In the genomic region with DNA sequence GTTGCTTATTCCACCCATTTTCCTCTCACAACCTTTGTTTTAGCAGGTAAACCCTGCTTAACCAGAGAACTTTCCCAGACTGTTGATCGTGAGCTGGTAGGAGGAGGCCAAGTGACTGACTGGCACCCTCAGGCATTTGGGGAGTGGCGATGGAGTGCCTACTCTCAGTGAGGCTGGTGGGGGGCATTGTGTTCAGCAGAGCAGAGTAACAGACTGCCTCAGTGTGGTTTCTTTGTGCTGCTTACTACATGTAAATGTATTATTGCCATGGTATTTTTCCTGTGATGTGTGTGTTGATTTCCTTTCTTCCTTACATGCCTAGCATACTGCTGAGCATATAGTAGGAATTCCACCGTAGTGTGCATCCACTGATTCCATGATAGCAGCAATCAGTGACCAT, we compare ENCODE assay signal across 1 cellular context.
A peak's percentile ranks its signal among the peaks of the same experiment; 100 is the strongest.
TF ChIP-seq lines count a peak whose summit lies in the region.

No MANE protein-coding gene starts in this region.

TF ChIP-seq in GM12878, 131 proteins besides CTCF, POLR2A, EP300 and RAD21:
- TF ChIP-seq NR2C2 (IDR thresholded peaks at IDR 0.05; ENCODE audit: borderline replicate concordance, control insufficient read depth, insufficient read length, low read depth), result no peak
- TF ChIP-seq, protein P1, sequence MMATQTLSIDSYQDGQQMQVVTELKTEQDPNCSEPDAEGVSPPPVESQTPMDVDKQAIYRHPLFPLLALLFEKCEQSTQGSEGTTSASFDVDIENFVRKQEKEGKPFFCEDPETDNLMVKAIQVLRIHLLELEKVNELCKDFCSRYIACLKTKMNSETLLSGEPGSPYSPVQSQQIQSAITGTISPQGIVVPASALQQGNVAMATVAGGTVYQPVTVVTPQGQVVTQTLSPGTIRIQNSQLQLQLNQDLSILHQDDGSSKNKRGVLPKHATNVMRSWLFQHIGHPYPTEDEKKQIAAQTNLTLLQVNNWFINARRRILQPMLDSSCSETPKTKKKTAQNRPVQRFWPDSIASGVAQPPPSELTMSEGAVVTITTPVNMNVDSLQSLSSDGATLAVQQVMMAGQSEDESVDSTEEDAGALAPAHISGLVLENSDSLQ (IDR thresholded peaks at IDR 0.05), result peak; percentile 39; the same call in 1 of the 2 replicates
